Comparison of ENCODE assay signal across 11 cellular contexts in genomic region chr6:112251170-112251945, GRCh38. TPM values are rescaled to one million over a fixed set of nuclear protein-coding genes. Genes with fewer than 3 reads are reported as not detected.
A peak's percentile ranks its signal among the peaks of the same experiment; 100 is the strongest.
DNase-seq lines count a peak whose midpoint lies in the region; ATAC-seq, FAIRE-seq and TF ChIP-seq lines count a peak whose summit lies in the region.
"Had no signal": no experiment of that assay in that cellular context is flagged by ENCODE, and none has a peak within 500 bp of the region (broad histone marks: within the 10 kb centered on the region; RNA-seq: fewer than 3 reads in every experiment).

No MANE protein-coding gene starts in this region.

- DNase-seq in M059J (ENCODE audit: low read depth): peak; percentile 84
- no peak for DNase-seq in esophagus muscularis mucosa (ENCODE audit: extremely low spot score)
- peak; percentile 14 for DNase-seq in midbrain (lab: John Stamatoyannopoulos, UW)
- peak; percentile 36 for DNase-seq in transverse colon
- no peak for DNase-seq in NOMO-1 (lab: John Stamatoyannopoulos, UW; ENCODE audit: unreplicated experiment in 2 of 2)
- no peak for DNase-seq in HTR-8/SVneo (ENCODE audit: insufficient read length, low spot score)
- DNase-seq: activated T-cell treated with anti-CD3 and anti-CD28 coated beads, Interleukin-2, amount 50 U/mL, for 24 hours; NCI-H446; stimulated activated CD4-positive, alpha-beta T cell treated with anti-CD3 and anti-CD28 coated beads, Interleukin-4, amount 100 ng/mL, for 24 hours had no signal

- in situ Hi-C loops in transverse colon (cut with MboI; ENCODE audit: low pct_ligation_motif_present in 1 of 4, low pct_unique_long_range_greater_than_20kb in 1 of 4, low sequenced_read_pairs in 3 of 4): no loop called here

- no peak for ATAC-seq in GM19397 (IDR thresholded peaks at IDR 0.05; ENCODE audit: unreplicated experiment)
- ATAC-seq in GM18873 (IDR thresholded peaks at IDR 0.05; ENCODE audit: low FRiP score, unreplicated experiment): no peak

- H3K9me3 ChIP-seq in esophagus muscularis mucosa: no peaks in the 10 kb centered on the region
- no peaks in the 10 kb centered on the region for H3K9me3 ChIP-seq in transverse colon

- no peak for TF ChIP-seq CTCF in esophagus muscularis mucosa (IDR thresholded peaks at IDR 0.05)
- TF ChIP-seq CTCF in transverse colon (IDR thresholded peaks at IDR 0.05): no peak

- FAIRE-seq in HTR-8/SVneo (lab: Jason Lieb, UNC): no peak

- H3K4me3 ChIP-seq in esophagus muscularis mucosa (peak overlapping the region; percentile 84 to 96 (median 91)), transverse colon (peak overlapping the region in 3 of 4 donors; percentile 42 to 66 (median 58))

- TF ChIP-seq EP300 in esophagus muscularis mucosa (IDR thresholded peaks at IDR 0.05) (no peak), transverse colon (IDR thresholded peaks at IDR 0.05; ENCODE audit: low read depth) (no peak)

- H3K4me1 ChIP-seq in esophagus muscularis mucosa: peaks cover 36 to 63% (median 63%) of the 10 kb centered on the region in 4 donors
- H3K4me1 ChIP-seq in transverse colon: peaks cover 7 to 24% (median 12%) of the 10 kb centered on the region in 4 donors

- intact Hi-C loops in esophagus muscularis mucosa (cut with DNase I): loop anchor here (5.0 kb wide), 3 partner anchors 34 to 64 kb away; no protein-coding TSS in a partner anchor
- intact Hi-C loops in transverse colon (cut with DNase I; ENCODE audit: low total_unique reads): loop anchor here (5.0 to 10.0 kb wide), 3 partner anchors 53 to 1884 kb away; no protein-coding TSS in a partner anchor

- 15% methylated on average over 7 of the region's 7 CpGs for WGBS in esophagus muscularis mucosa
- WGBS in transverse colon (ENCODE audit: low coverage in 1 of 2), 2 donors: 66 to 67% methylated on average over 2 to 7 of the region's 7 CpGs

- TF ChIP-seq POLR2A in esophagus muscularis mucosa (IDR thresholded peaks at IDR 0.05; ENCODE audit: low read depth) (no peak), transverse colon (IDR thresholded peaks at IDR 0.05) (no peak)

- H3K36me3 ChIP-seq in esophagus muscularis mucosa (no peaks in the 10 kb centered on the region), transverse colon (no peaks in the 10 kb centered on the region)

- H3K27ac ChIP-seq in esophagus muscularis mucosa (replicated peaks in 1 of 4) (peak overlapping the region; percentile 92 to 98 (median 93)), transverse colon (peak overlapping the region; percentile 87 to 89 (median 89))

- H3K27me3 ChIP-seq in esophagus muscularis mucosa (no peaks in the 10 kb centered on the region), transverse colon (peaks cover 26% of the 10 kb centered on the region)

RNA-seq across cellular contexts. Expression of gene LAMA4, which starts 3.0 kb away (rescaled TPM):
- 85.6 and 156 TPM in 2 replicates for total RNA-seq in M059J (2014; rRNA removed; shearing (Covaris generic))
- 100 to 1,000 TPM; 261 to 336 (median 303) TPM for total RNA-seq in esophagus muscularis mucosa
- total RNA-seq in transverse colon: 10 to 100 TPM; 27.3 to 54.9 (median 40.1) TPM

Comparison
In these comparisons a context has a peak if more than half of its experiments do, and no peak if none do; other contexts are left out.
1. DNase-seq: peak in M059J (single experiment), midbrain (single experiment) and transverse colon (single experiment); none in esophagus muscularis mucosa (single experiment), NOMO-1 (0 of 2) and HTR-8/SVneo (single experiment).